In the genomic region with DNA sequence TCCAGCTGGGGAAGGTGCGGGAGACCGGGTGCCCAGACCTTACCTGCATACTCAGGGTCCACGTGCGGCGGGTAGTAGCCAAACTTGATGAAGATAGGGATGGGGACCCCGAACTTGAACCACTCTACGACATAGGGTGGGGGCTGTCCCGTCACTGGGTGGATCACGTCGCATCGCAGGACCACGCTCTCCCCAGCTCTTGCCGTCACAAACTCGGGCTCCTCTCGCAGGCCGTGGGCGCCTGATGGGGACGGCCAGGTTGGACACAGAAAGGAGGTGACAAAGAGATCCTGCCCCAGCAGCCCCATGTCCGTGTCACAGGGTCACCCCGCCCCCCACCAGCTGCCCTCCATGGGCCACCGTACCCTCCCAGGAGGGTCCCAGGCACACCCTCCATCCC, we compare ENCODE assay signal across 11 cellular contexts. TPM values are rescaled to one million over a fixed set of nuclear protein-coding genes. Genes with fewer than 3 reads are reported as not detected.
DNase-seq lines count a peak whose midpoint lies in the region; ATAC-seq and TF ChIP-seq lines count a peak whose summit lies in the region.
"Had no signal": no experiment of that assay in that cellular context is flagged by ENCODE, and none has a peak within 500 bp of the region (broad histone marks: within the 10 kb centered on the region; RNA-seq: fewer than 3 reads in every experiment).

No MANE protein-coding gene starts in this region.

- H3K36me3 ChIP-seq in esophagus muscularis mucosa (peaks cover 0 to 27% (median 18%) of the 10 kb centered on the region in 4 donors), testis (ENCODE audit: low read depth, missing control alignments) (no peaks in the 10 kb centered on the region)
- H3K36me3 ChIP-seq: SJSA1 had no signal

- H3K27me3 ChIP-seq in esophagus muscularis mucosa (no peaks in the 10 kb centered on the region), testis (no peaks in the 10 kb centered on the region), dorsolateral prefrontal cortex (peaks cover 0 to 59% (median 0%) of the 10 kb centered on the region in 45 donors)
- H3K27me3 ChIP-seq: SJSA1 had no signal

- no peak for ATAC-seq in activated naive CD4-positive, alpha-beta T cell treated with anti-CD3 and anti-CD28 coated beads, Interleukin-2, amount 50 U/mL, for 72 hours
- ATAC-seq in T-helper 17 cell (no peak), HG03565 (IDR thresholded peaks at IDR 0.05; ENCODE audit: unreplicated experiment) (no peak)
- ATAC-seq: stimulated activated naive B cell treated with anti-CD40 and anti-IgM and Interleukin-4, amounts not matched to agents 10 μg/mL and 1 μg/mL and 100 μg/mL, for 72 hours had no signal

- peaks cover 7 to 22% of the 10 kb centered on the region in 2 donors for H3K36me3 Mint-ChIP-seq in activated naive CD4-positive, alpha-beta T cell treated with anti-CD3 and anti-CD28 coated beads, Interleukin-2, amount 50 U/mL, for 72 hours
- H3K36me3 Mint-ChIP-seq in T-helper 17 cell (ENCODE audit: low read depth): peaks cover 2% of the 10 kb centered on the region
- H3K36me3 Mint-ChIP-seq: stimulated activated naive B cell treated with anti-CD40 and anti-IgM and Interleukin-4, amounts not matched to agents 10 μg/mL and 1 μg/mL and 100 μg/mL, for 72 hours had no signal

- H3K27ac Mint-ChIP-seq in activated naive CD4-positive, alpha-beta T cell treated with anti-CD3 and anti-CD28 coated beads, Interleukin-2, amount 50 U/mL, for 72 hours: peak overlapping the region; percentile 93
- peak overlapping the region; percentile 96 for H3K27ac Mint-ChIP-seq in T-helper 17 cell
- H3K27ac Mint-ChIP-seq: stimulated activated naive B cell treated with anti-CD40 and anti-IgM and Interleukin-4, amounts not matched to agents 10 μg/mL and 1 μg/mL and 100 μg/mL, for 72 hours had no signal

- no peaks in the 10 kb centered on the region for H3K9me3 ChIP-seq in T-helper 17 cell (ENCODE audit: control insufficient read depth, low read length, poor library complexity, severe bottlenecking)
- H3K9me3 ChIP-seq in esophagus muscularis mucosa: no peaks in the 10 kb centered on the region
- no peaks in the 10 kb centered on the region for H3K9me3 ChIP-seq in testis
- H3K9me3 ChIP-seq: SJSA1 had no signal

- TF ChIP-seq EP300 in esophagus muscularis mucosa (IDR thresholded peaks at IDR 0.05): no peak

- peaks cover 63% of the 10 kb centered on the region for H3K4me1 Mint-ChIP-seq in T-helper 17 cell

- TF ChIP-seq POLR2A in esophagus muscularis mucosa (IDR thresholded peaks at IDR 0.05; ENCODE audit: low read depth): no peak
- TF ChIP-seq POLR2A in testis (IDR thresholded peaks at IDR 0.05): no peak

- no peaks in the 10 kb centered on the region for H3K9me3 Mint-ChIP-seq in activated naive CD4-positive, alpha-beta T cell treated with anti-CD3 and anti-CD28 coated beads, Interleukin-2, amount 50 U/mL, for 72 hours
- H3K9me3 Mint-ChIP-seq: stimulated activated naive B cell treated with anti-CD40 and anti-IgM and Interleukin-4, amounts not matched to agents 10 μg/mL and 1 μg/mL and 100 μg/mL, for 72 hours had no signal

- H3K4me1 ChIP-seq in esophagus muscularis mucosa (peaks cover 69 to 98% (median 85%) of the 10 kb centered on the region in 4 donors), testis (peaks cover 44% of the 10 kb centered on the region)
- H3K4me1 ChIP-seq: SJSA1 had no signal

- intact Hi-C loops in esophagus muscularis mucosa (cut with DNase I) (loop anchor here (5.0 kb wide), 1 partner anchor 101 kb away; no protein-coding TSS in a partner anchor), testis (cut with DNase I; ENCODE audit: low total_unique reads) (no loop called here), dorsolateral prefrontal cortex (cut with DNase I) (loop anchor here in 1 of 2 donors (5.0 kb wide), 1 partner anchor 91 kb away; no protein-coding TSS in a partner anchor)

- H3K4me3 ChIP-seq in esophagus muscularis mucosa (peak overlapping the region; percentile 0 to 33 (median 14)), testis (no peak overlapping the region), dorsolateral prefrontal cortex (peak overlapping the region in 29 of 59 donors; percentile 7 to 78 (median 48))
- H3K4me3 ChIP-seq: SJSA1 had no signal

- no peaks in the 10 kb centered on the region for H3K27me3 Mint-ChIP-seq in T-helper 17 cell

- DNase-seq in activated naive CD4-positive, alpha-beta T cell treated with anti-CD3 and anti-CD28 coated beads, Interleukin-2, amount 50 U/mL, for 72 hours (ENCODE audit: low spot score in 2 of 2): no peak
- DNase-seq in activated naive CD4-positive, alpha-beta T cell treated with anti-CD3 and anti-CD28 coated beads, Interleukin-2, amount 50 U/mL, for 16 hours: no peak
- DNase-seq in T-helper 17 cell: no peak
- DNase-seq in esophagus muscularis mucosa (ENCODE audit: extremely low spot score): no peak
- DNase-seq in testis: no peak
- DNase-seq in EL: no peak
- no peak for DNase-seq in dorsolateral prefrontal cortex
- DNase-seq: GDM1; stimulated activated naive B cell treated with anti-CD40 and anti-IgM and Interleukin-4, amounts not matched to agents 10 μg/mL and 1 μg/mL and 100 μg/mL, for 72 hours had no signal

- peak overlapping the region; percentile 90 to 97 (median 96) for H3K27ac ChIP-seq in esophagus muscularis mucosa (replicated peaks in 1 of 4)
- peak overlapping the region; percentile 20 to 50 for H3K27ac ChIP-seq in testis
- H3K27ac ChIP-seq in dorsolateral prefrontal cortex: peak overlapping the region in 19 of 59 donors; percentile 13 to 96 (median 58)
- H3K27ac ChIP-seq: SJSA1 had no signal

- TF ChIP-seq CTCF in esophagus muscularis mucosa (IDR thresholded peaks at IDR 0.05) (no peak), testis (IDR thresholded peaks at IDR 0.05) (no peak), dorsolateral prefrontal cortex (IDR thresholded peaks at IDR 0.05 in 54 of 56, conservative IDR thresholded peaks at IDR 0.05 in 2 of 56; ENCODE audit: low read depth in 1 of 56, partially characterized antibody in 56 of 56) (no peak)

- 64% methylated on average over 6 of the region's 21 CpGs for WGBS in esophagus muscularis mucosa
- 67 to 75% methylated on average over 17 to 21 of the region's 21 CpGs for WGBS in testis, 2 donors

- H3K4me3 Mint-ChIP-seq in T-helper 17 cell: peak overlapping the region; percentile 97
- H3K4me3 Mint-ChIP-seq: stimulated activated naive B cell treated with anti-CD40 and anti-IgM and Interleukin-4, amounts not matched to agents 10 μg/mL and 1 μg/mL and 100 μg/mL, for 72 hours had no signal

RNA-seq across cellular contexts. Expression of a gene that starts 10.8 kb away (rescaled TPM):
- total RNA-seq in activated naive CD4-positive, alpha-beta T cell treated with anti-CD3 and anti-CD28 coated beads, Interleukin-2, amount 50 U/mL, for 72 hours: 100 to 1,000 TPM; 119 TPM
- 10 to 100 TPM; 43.8 to 52.9 TPM for total RNA-seq in T-helper 17 cell
- total RNA-seq in esophagus muscularis mucosa: 100 to 1,000 TPM in 1 of 4 donors, 10 to 100 TPM in 3; 21.7 to 130 (median 58.6) TPM
- 100 to 1,000 TPM in 1 of 2 donors, 10 to 100 TPM in 1; 71.9 to 119 TPM for total RNA-seq in testis
- 16.8 TPM for polyA plus RNA-seq in testis (ENCODE audit: insufficient read depth, low read depth, low replicate concordance)
- total RNA-seq in dorsolateral prefrontal cortex: 100 to 1,000 TPM in 25 of 120 experiments, 10 to 100 TPM in 95; 29.3 to 315 (median 85.3) TPM
- total RNA-seq: SJSA1 had no signal

Comparison
In these comparisons a context has a peak if more than half of its experiments do, and no peak if none do; other contexts are left out.
1. H3K4me3 ChIP-seq: peak in esophagus muscularis mucosa (4 of 4); none in testis (0 of 2).